9 cellular contexts compared by ENCODE assay signal in the genomic region with DNA sequence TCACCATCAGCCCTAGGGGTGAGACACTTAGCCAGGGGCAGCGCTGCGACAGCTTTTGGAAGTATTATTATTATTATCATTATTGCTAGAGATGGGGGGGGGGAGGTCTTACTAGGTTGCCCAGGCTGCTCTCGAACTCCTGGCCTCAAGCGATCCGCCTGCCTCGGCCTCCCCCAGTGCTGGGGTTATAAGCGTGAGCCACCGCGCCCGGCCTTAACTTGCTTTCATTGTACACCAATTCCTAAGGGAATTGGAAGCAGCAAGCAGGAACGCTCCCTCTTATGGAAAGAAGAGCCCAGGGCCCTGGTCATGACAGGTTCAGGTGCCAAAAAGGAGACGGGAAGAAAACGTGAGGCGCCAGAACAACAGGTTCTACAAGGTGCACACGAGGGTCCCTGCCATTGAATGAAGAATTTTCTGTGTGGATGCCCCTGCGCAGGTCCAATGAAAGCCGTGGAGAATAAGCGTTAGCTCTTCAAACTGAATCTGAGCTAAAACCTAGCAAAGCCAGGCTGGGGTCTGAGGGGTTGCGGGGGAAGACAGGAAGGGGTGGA. TPM values are rescaled to one million over a fixed set of nuclear protein-coding genes. Genes with fewer than 3 reads are reported as not detected.
DNase-seq lines count a peak whose midpoint lies in the region; ATAC-seq and TF ChIP-seq lines count a peak whose summit lies in the region.
"Had no signal": no experiment of that assay in that cellular context is flagged by ENCODE, and none has a peak within 500 bp of the region (broad histone marks: within the 10 kb centered on the region; RNA-seq: fewer than 3 reads in every experiment).

No MANE protein-coding gene starts in this region.

- 14% methylated on average over 13 of the region's 19 CpGs; no CpG with 5 or more reads in 1 of the 2 experiments for WGBS in IMR-90 (ENCODE audit: extremely low coverage in 2 of 2, insufficient read length in 1 of 2), 2 experiments
- WGBS in body of pancreas, 2 donors: 17 to 18% methylated on average over 17 to 19 of the region's 19 CpGs

- H3K4me2 ChIP-seq in IMR-90 (ENCODE audit: low read depth, low read length): no peak overlapping the region; the same call in 1 of the 2 replicates

- H3K4me1 Mint-ChIP-seq in CD8-positive, alpha-beta T cell (ENCODE audit: low read depth): peaks cover 40% of the 10 kb centered on the region
- peaks cover 17 to 44% (median 41%) of the 10 kb centered on the region in 4 donors for H3K4me1 Mint-ChIP-seq in naive thymus-derived CD8-positive, alpha-beta T cell

- ATAC-seq in CD8-positive, alpha-beta T cell: peak; percentile 5
- ATAC-seq in IMR-90 (ENCODE audit: low read depth) (no peak), body of pancreas (peak; percentile 2), left lobe of liver (no peak)
- ATAC-seq in naive thymus-derived CD8-positive, alpha-beta T cell: peak in 1 of 2 donors; percentile 16

- no peak overlapping the region for H4K5ac ChIP-seq in IMR-90 (ENCODE audit: low read depth, low read length)

- BruUV-seq in IMR-90 (replicated peaks; lab: Mats Ljungman, UMichigan): no TSS peak

- no peak for TF ChIP-seq CTCF in CD8-positive, alpha-beta T cell (IDR thresholded peaks at IDR 0.05)
- TF ChIP-seq CTCF in IMR-90 (conservative IDR thresholded peaks at IDR 0.05; ENCODE audit: low read depth, low read length) (no peak), body of pancreas (IDR thresholded peaks at IDR 0.05) (no peak), GM13976 (IDR thresholded peaks at IDR 0.05; ENCODE audit: borderline replicate concordance, control extremely low read depth, extremely low read depth, insufficient read depth, missing control alignments) (no peak)

- H3K4ac ChIP-seq in IMR-90 (ENCODE audit: low read depth, low read length): no peak overlapping the region

- H3K36me3 ChIP-seq in CD8-positive, alpha-beta T cell (ENCODE audit: insufficient read depth, low read length): peaks cover 13% of the 10 kb centered on the region
- H3K36me3 ChIP-seq in IMR-90 (ENCODE audit: control insufficient read depth, insufficient read depth, low read length): peaks cover 16% of the 10 kb centered on the region
- peaks cover 0 to 3% of the 10 kb centered on the region in 2 donors for H3K36me3 ChIP-seq in body of pancreas (replicated peaks in 1 of 2; ENCODE audit: insufficient read depth in 1 of 2, low read depth in 2 of 2)

- TF ChIP-seq POLR2A in IMR-90 (IDR thresholded peaks at IDR 0.05; ENCODE audit: low read depth, low read length): no peak
- no peak for TF ChIP-seq POLR2A in body of pancreas (IDR thresholded peaks at IDR 0.05)

- intact Hi-C loops in CD8-positive, alpha-beta T cell (cut with DNase I, micrococcal nuclease): loop anchor here (1.0 to 10.0 kb wide), 5 partner anchors 10 to 1010 kb away; partner anchors contain the start of genes COG1 (in 2 of the 2), TTYH2 (in 2 of the 2) and FDXR (in 1 of the 2)
- intact Hi-C loops in IMR-90 (cut with micrococcal nuclease) (loop anchor here (1.0 kb wide), 1 partner anchor 774 kb away; no protein-coding TSS in a partner anchor), body of pancreas (cut with DNase I) (loop anchor here (10.0 kb wide), 1 partner anchor 152 kb away; no protein-coding TSS in a partner anchor)

- peaks cover 43% of the 10 kb centered on the region for H4K20me1 ChIP-seq in IMR-90 (ENCODE audit: insufficient read depth, low read length)

- peak overlapping the region; percentile 82 for H2AFZ ChIP-seq in IMR-90 (replicated peaks; ENCODE audit: low read length, poor library complexity)

- no peak overlapping the region for H2AK5ac ChIP-seq in IMR-90 (ENCODE audit: low read depth, low read length)

- peaks cover 9 to 19% of the 10 kb centered on the region in 2 experiments for H3K79me1 ChIP-seq in IMR-90 (ENCODE audit: low read depth in 1 of 2, low read length in 2 of 2)

- H3K9me3 Mint-ChIP-seq in CD8-positive, alpha-beta T cell: no peaks in the 10 kb centered on the region
- no peaks in the 10 kb centered on the region for H3K9me3 Mint-ChIP-seq in naive thymus-derived CD8-positive, alpha-beta T cell

- no peak overlapping the region for H3K56ac ChIP-seq in IMR-90 (ENCODE audit: extremely low read depth, insufficient read depth, low read length)

- no peak overlapping the region for H2AK9ac ChIP-seq in IMR-90 (replicated peaks; ENCODE audit: low read depth, low read length, poor library complexity)

- CTCF ChIA-PET in CD8-positive, alpha-beta T cell (lab: Charles Lee): interaction anchor here (0.7 to 1.9 kb wide), 9 partner anchors 8 to 165 kb away, joined by 3 to 8 read pairs (median 4); partner anchors contain the start of gene BTBD17
- CTCF ChIA-PET in IMR-90 (lab: Yijun Ruan, JAX): interaction anchor here (1.2 to 1.7 kb wide), 4 partner anchors 10 to 16 kb away, joined by 3 to 6 read pairs (median 4); partner anchors contain the start of gene TTYH2

- H3K9me1 ChIP-seq in IMR-90 (ENCODE audit: insufficient read depth, low read length): no peaks in the 10 kb centered on the region

- H3K23ac ChIP-seq in IMR-90 (ENCODE audit: low read depth, low read length): no peak overlapping the region

- no peak overlapping the region for H3K14ac ChIP-seq in IMR-90 (replicated peaks; ENCODE audit: low read depth, low read length)

- H2BK20ac ChIP-seq in IMR-90 (ENCODE audit: low read depth, low read length): no peak overlapping the region

- no peak overlapping the region for H3K27ac Mint-ChIP-seq in CD8-positive, alpha-beta T cell
- peak overlapping the region in 9 of 10 donors; percentile 93 to 100 (median 97) for H3K27ac Mint-ChIP-seq in naive thymus-derived CD8-positive, alpha-beta T cell

- no peak overlapping the region for H2BK15ac ChIP-seq in IMR-90 (ENCODE audit: low read depth, low read length)

- dilution Hi-C loops in IMR-90 (cut with HindIII; ENCODE audit: low sequenced_read_pairs, unreplicated experiment): no loop called here

- H4K91ac ChIP-seq in IMR-90 (ENCODE audit: insufficient read depth, low read depth, low read length): no peak overlapping the region

- TF ChIP-seq RAD21 in IMR-90 (IDR thresholded peaks at IDR 0.05; ENCODE audit: low read length): no peak

- no peaks in the 10 kb centered on the region for H3K9me3 ChIP-seq in CD8-positive, alpha-beta T cell (ENCODE audit: low read length)
- H3K9me3 ChIP-seq in IMR-90 (ENCODE audit: control insufficient read depth, insufficient read depth, low read length): no peaks in the 10 kb centered on the region
- H3K9me3 ChIP-seq in body of pancreas: no peaks in the 10 kb centered on the region
- H3K9me3 ChIP-seq: left lung had no signal

- H3K4me1 ChIP-seq in CD8-positive, alpha-beta T cell (ENCODE audit: insufficient read depth, low read length): peaks cover 35% of the 10 kb centered on the region
- H3K4me1 ChIP-seq in IMR-90 (ENCODE audit: control insufficient read depth, insufficient read depth, low read length) (peaks cover 5% of the 10 kb centered on the region), body of pancreas (peaks cover 41% of the 10 kb centered on the region)

- peak overlapping the region; percentile 99 for H3K4me3 Mint-ChIP-seq in CD8-positive, alpha-beta T cell
- peak overlapping the region; percentile 94 to 100 (median 98) for H3K4me3 Mint-ChIP-seq in naive thymus-derived CD8-positive, alpha-beta T cell

- peak overlapping the region; percentile 96 for H3K4me3 ChIP-seq in CD8-positive, alpha-beta T cell (ENCODE audit: low read depth, low read length)
- H3K4me3 ChIP-seq in IMR-90 (ENCODE audit: insufficient read depth, low read depth, low read length) (no peak overlapping the region), body of pancreas (no peak overlapping the region)

- H3K27ac ChIP-seq in CD8-positive, alpha-beta T cell (ENCODE audit: low read depth, low read length): no peak overlapping the region
- H3K27ac ChIP-seq in IMR-90 (ENCODE audit: insufficient read depth, low read length) (no peak overlapping the region), body of pancreas (no peak overlapping the region)

- H3K9ac ChIP-seq in IMR-90 (ENCODE audit: low read depth, low read length): no peak overlapping the region

- in situ Hi-C loops in IMR-90 (cut with MboI; ENCODE audit: low sequenced_read_pairs): loop anchor here (25.0 kb wide), 1 partner anchor 659 kb away; the partner anchor contains the start of genes FDXR and GRIN2C
- in situ Hi-C loops in GM13976 (cut with MboI; ENCODE audit: low sequenced_read_pairs, unreplicated experiment): no loop called here

- no peak overlapping the region for H3K18ac ChIP-seq in IMR-90 (ENCODE audit: low read depth, low read length)

- POLR2A ChIA-PET in CD8-positive, alpha-beta T cell (lab: Charles Lee): interaction anchor here (2.3 kb wide), 1 partner anchor 10 kb away, joined by 5 read pairs; the partner anchor contains the start of gene TTYH2
- POLR2A ChIA-PET in IMR-90 (lab: Charles Lee; ENCODE audit: unreplicated experiment): no interaction called here
- POLR2A ChIA-PET in naive thymus-derived CD8-positive, alpha-beta T cell (lab: Charles Lee): interaction anchor here (0.7 to 2.7 kb wide), 4 partner anchors 10 to 72 kb away, joined by 3 to 13 read pairs (median 3); partner anchors contain the start of gene TTYH2

- H3K27me3 ChIP-seq in CD8-positive, alpha-beta T cell (ENCODE audit: insufficient read depth, low read length): no peaks in the 10 kb centered on the region
- H3K27me3 ChIP-seq in IMR-90 (ENCODE audit: control insufficient read depth, insufficient read depth, low read length): peaks cover 9% of the 10 kb centered on the region
- peaks cover 0 to 5% of the 10 kb centered on the region in 2 donors for H3K27me3 ChIP-seq in body of pancreas

- H4K8ac ChIP-seq in IMR-90 (ENCODE audit: low read depth in 2 of 2, low read length in 2 of 2): peak overlapping the region in 1 of 2 experiments; percentile 29; a peak in 1 of 4 replicates

- DNase-seq in CD8-positive, alpha-beta T cell: no peak
- DNase-seq in IMR-90 (no peak), body of pancreas (no peak), left lobe of liver (ENCODE audit: low spot score) (no peak), middle frontal gyrus (ENCODE audit: extremely low spot score, low spot score) (no peak), SW480 (ENCODE audit: low spot score) (no peak), GM13976 (ENCODE audit: low spot score) (no peak)
- no peak for DNase-seq in naive thymus-derived CD8-positive, alpha-beta T cell

- peaks cover 37% of the 10 kb centered on the region for H3K36me3 Mint-ChIP-seq in CD8-positive, alpha-beta T cell
- peaks cover 4 to 41% (median 8%) of the 10 kb centered on the region in 3 donors for H3K36me3 Mint-ChIP-seq in naive thymus-derived CD8-positive, alpha-beta T cell

- H2BK120ac ChIP-seq in IMR-90 (ENCODE audit: low read depth, low read length): no peak overlapping the region

- H3K27me3 Mint-ChIP-seq in CD8-positive, alpha-beta T cell (ENCODE audit: low read depth): peaks cover 15% of the 10 kb centered on the region
- H3K27me3 Mint-ChIP-seq in naive thymus-derived CD8-positive, alpha-beta T cell: peaks cover 6 to 41% (median 12%) of the 10 kb centered on the region in 5 donors

- H2BK5ac ChIP-seq in IMR-90 (ENCODE audit: low read depth, low read length, poor library complexity, severe bottlenecking): no peak overlapping the region

RNA-seq across cellular contexts. Expression of gene RPL38, which starts 0.5 kb away (rescaled TPM):
- 1,000 to 10,000 TPM; 2,036 to 2,081 TPM for total RNA-seq in CD8-positive, alpha-beta T cell
- 111 and 296 TPM in 2 replicates for total RNA-seq in IMR-90 (2012; rRNA removed)
- 527 and 1,407 TPM in 2 replicates for polyA plus RNA-seq in IMR-90 (2012; rRNA removed)
- 155 and 223 TPM in 2 replicates for polyA plus RNA-seq in IMR-90 (2012; cell fraction: cytosol; rRNA removed)
- polyA plus RNA-seq in IMR-90 (2012; cell fraction: nucleus; rRNA removed; ENCODE audit: low replicate concordance): 49.6 and 193 TPM in 2 replicates
- 100 to 1,000 TPM; 141 to 156 TPM for total RNA-seq in body of pancreas
- total RNA-seq in naive thymus-derived CD8-positive, alpha-beta T cell: 1,000 to 10,000 TPM; 2,061 to 2,154 TPM
- polyA plus RNA-seq in naive thymus-derived CD8-positive, alpha-beta T cell: 1,000 to 10,000 TPM; 2,282 to 2,688 (median 2,624) TPM
- total RNA-seq in left lobe of liver: 271 TPM

RNA-seq across cellular contexts. Expression of gene TTYH2, which starts 10.4 kb away (rescaled TPM):
- total RNA-seq in CD8-positive, alpha-beta T cell: 1 to 10 TPM; 4.6 to 5.6 TPM
- total RNA-seq in IMR-90 (2012; rRNA removed): 2.3 and 4.2 TPM in 2 replicates
- polyA plus RNA-seq in IMR-90 (2012; rRNA removed): 5.7 and 6.8 TPM in 2 replicates
- 3.1 and 6.8 TPM in 2 replicates for polyA plus RNA-seq in IMR-90 (2012; cell fraction: cytosol; rRNA removed)
- polyA plus RNA-seq in IMR-90 (2012; cell fraction: nucleus; rRNA removed; ENCODE audit: low replicate concordance): 7.1 and 22.1 TPM in 2 replicates
- 10 to 100 TPM in 1 of 2 donors, 1 to 10 TPM in 1; 8.0 to 14.8 TPM for total RNA-seq in body of pancreas
- 1 to 10 TPM; 7.5 to 9.6 TPM for total RNA-seq in naive thymus-derived CD8-positive, alpha-beta T cell
- 1 to 10 TPM in 2 of 3 donors, under 1 TPM in 1; 0.57 to 2.2 (median 1.8) TPM for polyA plus RNA-seq in naive thymus-derived CD8-positive, alpha-beta T cell
- 0.81 TPM for total RNA-seq in left lobe of liver

Comparison
In these comparisons a context has a peak if more than half of its experiments do, and no peak if none do; other contexts are left out.
1. ATAC-seq: peak in CD8-positive, alpha-beta T cell (single experiment) and body of pancreas (single experiment); none in IMR-90 (single experiment) and left lobe of liver (single experiment).